In the genomic region with DNA sequence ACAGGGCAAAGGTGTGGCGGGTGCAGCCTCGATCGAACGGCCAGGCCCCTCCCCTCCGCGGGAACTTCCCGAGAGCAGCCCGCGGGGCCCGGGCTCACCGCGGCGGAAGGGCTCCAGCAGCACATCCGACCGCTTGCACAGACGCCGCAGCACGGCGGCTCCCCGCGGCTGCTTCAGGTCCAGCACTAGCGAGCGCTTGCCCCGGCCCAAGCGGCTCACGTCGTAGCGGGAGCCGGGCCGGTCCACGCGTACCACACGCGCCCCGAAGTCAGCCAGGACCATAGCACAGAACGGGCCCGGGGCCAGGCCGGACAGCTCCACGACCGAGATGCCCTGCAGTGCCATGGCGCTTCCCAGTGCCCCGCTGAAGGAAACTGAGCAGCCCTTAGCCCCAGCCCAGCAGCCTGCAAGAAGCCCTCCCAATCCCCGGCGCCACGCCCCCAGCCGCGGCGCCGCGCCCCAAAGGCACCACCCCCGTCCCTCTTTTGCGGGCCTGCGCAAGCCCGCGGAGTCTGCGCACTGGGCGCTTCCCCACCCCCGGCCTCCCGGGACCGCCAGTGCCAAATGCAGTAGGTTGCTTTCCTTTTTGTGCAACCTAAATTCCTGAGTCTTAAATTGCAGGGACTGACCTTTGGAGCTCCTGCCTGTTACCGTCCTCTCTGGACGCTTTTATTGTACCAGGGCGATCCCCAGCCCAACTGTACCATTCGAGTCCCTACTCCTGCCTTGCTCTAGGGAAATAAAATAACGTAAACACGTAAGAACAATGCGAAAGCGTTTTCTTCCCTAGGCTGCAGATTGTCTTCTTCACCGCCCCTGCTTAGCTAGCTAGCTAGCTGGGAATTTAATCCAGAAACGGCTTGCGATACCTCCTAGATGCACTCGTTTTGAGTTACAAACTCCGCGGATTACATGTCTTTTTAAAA, we compare ENCODE assay signal across 1 cellular context.
TF ChIP-seq lines count a peak whose summit lies in the region.

A gene (minus strand): TSS at position 376 of the 926 bp plus-strand sequence. CDS start 31 bp downstream, at position 345.

TF ChIP-seq in A549, 52 proteins besides CTCF, POLR2A, EP300 and RAD21 (continued from another document):
- 0 out of 2 replicates have a peak, but pooled peaks have one; percentile 21 for TF ChIP-seq HOXB5 (CRISPR knock-in tag; IDR thresholded peaks at IDR 0.05)
- TF ChIP-seq CEBPB (IDR thresholded peaks at IDR 0.05), result peak in 1 of 2 experiments; percentile 62; a peak in 2 of 4 replicates
- TF ChIP-seq, protein P1, sequence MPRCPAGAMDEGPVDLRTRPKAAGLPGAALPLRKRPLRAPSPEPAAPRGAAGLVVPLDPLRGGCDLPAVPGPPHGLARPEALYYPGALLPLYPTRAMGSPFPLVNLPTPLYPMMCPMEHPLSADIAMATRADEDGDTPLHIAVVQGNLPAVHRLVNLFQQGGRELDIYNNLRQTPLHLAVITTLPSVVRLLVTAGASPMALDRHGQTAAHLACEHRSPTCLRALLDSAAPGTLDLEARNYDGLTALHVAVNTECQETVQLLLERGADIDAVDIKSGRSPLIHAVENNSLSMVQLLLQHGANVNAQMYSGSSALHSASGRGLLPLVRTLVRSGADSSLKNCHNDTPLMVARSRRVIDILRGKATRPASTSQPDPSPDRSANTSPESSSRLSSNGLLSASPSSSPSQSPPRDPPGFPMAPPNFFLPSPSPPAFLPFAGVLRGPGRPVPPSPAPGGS (IDR thresholded peaks at IDR 0.05), result peak; percentile 89
- TF ChIP-seq SMC3 (IDR thresholded peaks at IDR 0.05), result peak; percentile 13; the same call in 1 of the 3 replicates
